ENCODE assay signal across 2 cellular contexts in the genomic region with DNA sequence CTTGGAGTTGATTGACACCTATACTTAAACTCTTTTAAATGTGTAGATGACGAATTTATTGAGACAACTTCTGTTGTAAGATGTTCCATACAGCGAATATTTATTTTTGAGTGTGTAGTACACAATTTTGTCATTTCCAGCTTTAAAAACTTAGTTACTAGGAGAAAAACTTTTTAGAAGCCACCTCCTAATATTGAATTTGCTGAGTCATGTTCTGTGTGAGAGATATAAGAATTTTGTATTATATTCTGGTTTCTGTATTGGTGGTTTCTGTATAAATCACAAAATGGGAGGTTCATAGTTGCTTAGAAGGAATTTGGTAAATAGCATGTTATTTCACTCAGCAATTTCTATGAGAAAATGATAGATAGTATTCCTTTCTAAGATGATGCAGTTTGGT.
TF ChIP-seq lines count a peak whose summit lies in the region.

No MANE protein-coding gene starts in this region.

TF ChIP-seq in GM23338, 12 proteins besides CTCF, POLR2A, EP300 and RAD21 (continued from another document):
- TF ChIP-seq, protein P1, sequence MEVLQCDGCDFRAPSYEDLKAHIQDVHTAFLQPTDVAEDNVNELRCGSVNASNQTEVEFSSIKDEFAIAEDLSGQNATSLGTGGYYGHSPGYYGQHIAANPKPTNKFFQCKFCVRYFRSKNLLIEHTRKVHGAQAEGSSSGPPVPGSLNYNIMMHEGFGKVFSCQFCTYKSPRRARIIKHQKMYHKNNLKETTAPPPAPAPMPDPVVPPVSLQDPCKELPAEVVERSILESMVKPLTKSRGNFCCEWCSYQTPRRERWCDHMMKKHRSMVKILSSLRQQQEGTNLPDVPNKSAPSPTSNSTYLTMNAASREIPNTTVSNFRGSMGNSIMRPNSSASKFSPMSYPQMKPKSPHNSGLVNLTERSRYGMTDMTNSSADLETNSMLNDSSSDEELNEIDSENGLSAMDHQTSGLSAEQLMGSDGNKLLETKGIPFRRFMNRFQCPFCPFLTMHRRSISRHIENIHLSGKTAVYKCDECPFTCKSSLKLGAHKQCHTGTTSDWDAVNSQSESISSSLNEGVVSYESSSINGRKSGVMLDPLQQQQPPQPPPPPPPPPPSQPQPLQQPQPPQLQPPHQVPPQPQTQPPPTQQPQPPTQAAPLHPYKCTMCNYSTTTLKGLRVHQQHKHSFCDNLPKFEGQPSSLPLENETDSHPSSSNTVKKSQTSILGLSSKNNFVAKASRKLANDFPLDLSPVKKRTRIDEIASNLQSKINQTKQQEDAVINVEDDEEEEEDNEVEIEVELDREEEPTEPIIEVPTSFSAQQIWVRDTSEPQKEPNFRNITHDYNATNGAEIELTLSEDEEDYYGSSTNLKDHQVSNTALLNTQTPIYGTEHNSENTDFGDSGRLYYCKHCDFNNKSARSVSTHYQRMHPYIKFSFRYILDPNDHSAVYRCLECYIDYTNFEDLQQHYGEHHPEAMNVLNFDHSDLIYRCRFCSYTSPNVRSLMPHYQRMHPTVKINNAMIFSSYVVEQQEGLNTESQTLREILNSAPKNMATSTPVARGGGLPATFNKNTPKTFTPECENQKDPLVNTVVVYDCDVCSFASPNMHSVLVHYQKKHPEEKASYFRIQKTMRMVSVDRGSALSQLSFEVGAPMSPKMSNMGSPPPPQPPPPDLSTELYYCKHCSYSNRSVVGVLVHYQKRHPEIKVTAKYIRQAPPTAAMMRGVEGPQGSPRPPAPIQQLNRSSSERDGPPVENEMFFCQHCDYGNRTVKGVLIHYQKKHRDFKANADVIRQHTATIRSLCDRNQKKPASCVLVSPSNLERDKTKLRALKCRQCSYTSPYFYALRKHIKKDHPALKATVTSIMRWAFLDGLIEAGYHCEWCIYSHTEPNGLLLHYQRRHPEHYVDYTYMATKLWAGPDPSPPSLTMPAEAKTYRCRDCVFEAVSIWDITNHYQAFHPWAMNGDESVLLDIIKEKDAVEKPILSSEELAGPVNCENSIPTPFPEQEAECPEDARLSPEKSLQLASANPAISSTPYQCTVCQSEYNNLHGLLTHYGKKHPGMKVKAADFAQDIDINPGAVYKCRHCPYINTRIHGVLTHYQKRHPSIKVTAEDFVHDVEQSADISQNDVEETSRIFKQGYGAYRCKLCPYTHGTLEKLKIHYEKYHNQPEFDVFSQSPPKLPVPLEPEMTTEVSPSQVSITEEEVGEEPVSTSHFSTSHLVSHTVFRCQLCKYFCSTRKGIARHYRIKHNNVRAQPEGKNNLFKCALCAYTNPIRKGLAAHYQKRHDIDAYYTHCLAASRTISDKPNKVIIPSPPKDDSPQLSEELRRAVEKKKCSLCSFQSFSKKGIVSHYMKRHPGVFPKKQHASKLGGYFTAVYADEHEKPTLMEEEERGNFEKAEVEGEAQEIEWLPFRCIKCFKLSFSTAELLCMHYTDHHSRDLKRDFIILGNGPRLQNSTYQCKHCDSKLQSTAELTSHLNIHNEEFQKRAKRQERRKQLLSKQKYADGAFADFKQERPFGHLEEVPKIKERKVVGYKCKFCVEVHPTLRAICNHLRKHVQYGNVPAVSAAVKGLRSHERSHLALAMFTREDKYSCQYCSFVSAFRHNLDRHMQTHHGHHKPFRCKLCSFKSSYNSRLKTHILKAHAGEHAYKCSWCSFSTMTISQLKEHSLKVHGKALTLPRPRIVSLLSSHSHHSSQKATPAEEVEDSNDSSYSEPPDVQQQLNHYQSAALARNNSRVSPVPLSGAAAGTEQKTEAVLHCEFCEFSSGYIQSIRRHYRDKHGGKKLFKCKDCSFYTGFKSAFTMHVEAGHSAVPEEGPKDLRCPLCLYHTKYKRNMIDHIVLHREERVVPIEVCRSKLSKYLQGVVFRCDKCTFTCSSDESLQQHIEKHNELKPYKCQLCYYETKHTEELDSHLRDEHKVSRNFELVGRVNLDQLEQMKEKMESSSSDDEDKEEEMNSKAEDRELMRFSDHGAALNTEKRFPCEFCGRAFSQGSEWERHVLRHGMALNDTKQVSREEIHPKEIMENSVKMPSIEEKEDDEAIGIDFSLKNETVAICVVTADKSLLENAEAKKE (CRISPR knock-in tag; IDR thresholded peaks at IDR 0.05), result no peak
- no peak for TF ChIP-seq ZNF114 (CRISPR knock-in tag; IDR thresholded peaks at IDR 0.05)
- TF ChIP-seq EZH2 (IDR thresholded peaks at IDR 0.05; ENCODE audit: low read depth, unreplicated experiment), result no peak
- no peak for TF ChIP-seq JUNB (IDR thresholded peaks at IDR 0.05; ENCODE audit: unreplicated experiment)
- TF ChIP-seq REST (IDR thresholded peaks at IDR 0.05; ENCODE audit: unreplicated experiment), result no peak

TF ChIP-seq in GM12878, 131 proteins besides CTCF, POLR2A, EP300 and RAD21:
- TF ChIP-seq REST (IDR thresholded peaks at IDR 0.05; ENCODE audit: low read depth, low read length) (no peak), BACH1 (IDR thresholded peaks at IDR 0.05; ENCODE audit: borderline replicate concordance) (peak; percentile 71)
TF ChIP-seq in GM12878: peak in this region for 1.
